16 cellular contexts compared by ENCODE assay signal in genomic region chr5:177440211-177440989, GRCh38. TPM values are rescaled to one million over a fixed set of nuclear protein-coding genes. Genes with fewer than 3 reads are reported as not detected.
DNase-seq lines count a peak whose midpoint lies in the region; ATAC-seq, FAIRE-seq and TF ChIP-seq lines count a peak whose summit lies in the region.
"Had no signal": no experiment of that assay in that cellular context is flagged by ENCODE, and none has a peak within 500 bp of the region (broad histone marks: within the 10 kb centered on the region; RNA-seq: fewer than 3 reads in every experiment).

No MANE protein-coding gene starts in this region.

- intact Hi-C loops in GM12878 (cut with micrococcal nuclease; ENCODE audit: unreplicated experiment): no loop called here

- no peaks in the 10 kb centered on the region for H3K27me3 ChIP-seq in GM12878 (replicated peaks in 1 of 2; ENCODE audit: control insufficient read depth in 2 of 2, insufficient read depth in 2 of 2, low read length in 1 of 2)
- H3K27me3 ChIP-seq: neural progenitor cell had no signal

- H3K4me2 ChIP-seq in GM12878 (ENCODE audit: control insufficient read depth, insufficient read depth): no peak overlapping the region
- H3K4me2 ChIP-seq: neural progenitor cell had no signal

- H3K36me3 Mint-ChIP-seq in stimulated activated effector memory CD8-positive, alpha-beta T cell treated with anti-CD3 and anti-CD28 coated beads, Interleukin-12 subunit alpha, Interleukin-12 subunit beta, amount 100 ng/mL, for 72 hours: peaks cover 89% of the 10 kb centered on the region

- H3K9ac ChIP-seq in GM12878 (ENCODE audit: control insufficient read depth, insufficient read depth, low read length): no peak overlapping the region
- H3K9ac ChIP-seq: neural progenitor cell had no signal

- FAIRE-seq in GM12878 (lab: Jason Lieb, UNC): no peak
- FAIRE-seq: A204.1 had no signal

- in situ Hi-C loops in GM12878 (cut with MboI): no loop called here
- in situ Hi-C loops in KBM-7 (cut with MboI; ENCODE audit: low pct_unique_long_range_greater_than_20kb, low sequenced_read_pairs): no loop called here

- no peak overlapping the region for H3K4me3 ChIP-seq in GM12878
- H3K4me3 ChIP-seq: neural progenitor cell had no signal

- no TSS peak for BruUV-seq in GM12878 (replicated peaks; lab: Mats Ljungman, UMichigan)

- RAD21 ChIA-PET in GM12878 (lab: Charles Lee; ENCODE audit: unreplicated experiment): interaction anchor here (1.0 kb wide), 1 partner anchor 9 kb away, joined by 3 read pairs; no protein-coding TSS in a partner anchor

- peaks cover 55% of the 10 kb centered on the region for H3K4me1 Mint-ChIP-seq in stimulated activated effector memory CD8-positive, alpha-beta T cell treated with anti-CD3 and anti-CD28 coated beads, Interleukin-12 subunit alpha, Interleukin-12 subunit beta, amount 100 ng/mL, for 72 hours

- H3K9me3 ChIP-seq in GM12878 (replicated peaks; ENCODE audit: control insufficient read depth, insufficient read depth, low read length): no peaks in the 10 kb centered on the region

- H3K27ac ChIP-seq in GM12878 (ENCODE audit: control insufficient read depth, insufficient read depth): no peak overlapping the region
- H3K27ac ChIP-seq: neural progenitor cell had no signal

- H3K27ac Mint-ChIP-seq in stimulated activated effector memory CD8-positive, alpha-beta T cell treated with anti-CD3 and anti-CD28 coated beads, Interleukin-12 subunit alpha, Interleukin-12 subunit beta, amount 100 ng/mL, for 72 hours: peak overlapping the region; percentile 90
- H3K27ac Mint-ChIP-seq: neural progenitor cell had no signal

- POLR2A ChIA-PET in GM12878 (lab: Charles Lee): interaction anchor here (0.6 to 2.4 kb wide), 7 partner anchors 10 to 37 kb away, joined by 3 to 7 read pairs (median 4); no protein-coding TSS in a partner anchor

- no peaks in the 10 kb centered on the region for H4K20me1 ChIP-seq in GM12878 (ENCODE audit: control insufficient read depth, insufficient read depth)

- ATAC-seq in GM12878 (no peak), GM21526 (IDR thresholded peaks at IDR 0.05; ENCODE audit: low FRiP score, unreplicated experiment) (no peak)
- ATAC-seq in stimulated activated effector memory CD8-positive, alpha-beta T cell treated with anti-CD3 and anti-CD28 coated beads, Interleukin-12 subunit alpha, Interleukin-12 subunit beta, amount 100 ng/mL, for 72 hours: peak; percentile 83

- no peak for TF ChIP-seq RAD21 in GM12878 (IDR thresholded peaks at IDR 0.05; ENCODE audit: insufficient read depth, low read depth, low read length)

- no peak overlapping the region for H2AFZ ChIP-seq in GM12878 (ENCODE audit: control insufficient read depth, low read depth, low read length)
- H2AFZ ChIP-seq: neural progenitor cell had no signal

- peaks cover 17% of the 10 kb centered on the region for H3K4me1 ChIP-seq in GM12878 (ENCODE audit: control insufficient read depth, insufficient read depth, low read length)
- H3K4me1 ChIP-seq: neural progenitor cell had no signal

- H3K4me3 Mint-ChIP-seq in stimulated activated effector memory CD8-positive, alpha-beta T cell treated with anti-CD3 and anti-CD28 coated beads, Interleukin-12 subunit alpha, Interleukin-12 subunit beta, amount 100 ng/mL, for 72 hours: peak overlapping the region; percentile 53
- H3K4me3 Mint-ChIP-seq: neural progenitor cell had no signal

- WGBS in GM12878 (ENCODE audit: insufficient coverage, insufficient replicate concordance, low lambda C conversion rate, missing lambda C conversion rate): 91% methylated on average over 24 of the region's 24 CpGs

- no peaks in the 10 kb centered on the region for H3K9me3 Mint-ChIP-seq in stimulated activated effector memory CD8-positive, alpha-beta T cell treated with anti-CD3 and anti-CD28 coated beads, Interleukin-12 subunit alpha, Interleukin-12 subunit beta, amount 100 ng/mL, for 72 hours
- H3K9me3 Mint-ChIP-seq: neural progenitor cell had no signal

- CTCF ChIA-PET in GM12878 (lab: Yijun Ruan, JAX): interaction anchor here (1.2 kb wide), 1 partner anchor 36 kb away, joined by 6 read pairs; no protein-coding TSS in a partner anchor

- peak; percentile 45; the same call in 1 of the 2 replicates for TF ChIP-seq POLR2A in GM12878 (IDR thresholded peaks at IDR 0.05; ENCODE audit: low read depth, low read length)

- H3K79me2 ChIP-seq in GM12878 (ENCODE audit: control insufficient read depth, insufficient read depth, low read length): no peaks in the 10 kb centered on the region

- TF ChIP-seq EP300 in GM12878 (IDR thresholded peaks at IDR 0.05; ENCODE audit: borderline replicate concordance in 1 of 2, control insufficient read depth in 1 of 2, low read depth in 2 of 2, low read length in 2 of 2): no peak

- H3K36me3 ChIP-seq in GM12878 (ENCODE audit: control insufficient read depth in 2 of 2, insufficient read depth in 2 of 2, low read length in 1 of 2): peaks cover 22 to 31% of the 10 kb centered on the region in 2 experiments
- H3K36me3 ChIP-seq: neural progenitor cell had no signal

- DNase-seq in DMS 273 (lab: John Stamatoyannopoulos, UW; ENCODE audit: unreplicated experiment): peak; percentile 74
- DNase-seq in DMS 273 treated with DMSO at 0.1 percent for 48 hours (lab: John Stamatoyannopoulos, UW): no peak
- peak; percentile 34 for DNase-seq in activated CD4-positive, CD25-positive, alpha-beta regulatory T cell treated with anti-CD3 and anti-CD28 coated beads, Interleukin-2, amount 50 U/mL, for 72 hours
- no peak for DNase-seq in GM12878 (ENCODE audit: low read depth, low spot score)
- peak; percentile 6 to 48 for DNase-seq in stimulated activated effector memory CD8-positive, alpha-beta T cell treated with anti-CD3 and anti-CD28 coated beads, Interleukin-12 subunit alpha, Interleukin-12 subunit beta, amount 100 ng/mL, for 72 hours (ENCODE audit: low spot score in 2 of 2)
- no peak for DNase-seq in KBM-7
- no peak for DNase-seq in NCI-H526 (lab: John Stamatoyannopoulos, UW)
- DNase-seq: activated gamma-delta T cell treated with Interleukin-2 at 50 U/mL for 16 hours, cortex of kidney, DMS79, NCI-H1417 had no signal

- TF ChIP-seq CTCF in GM12878 (IDR thresholded peaks at IDR 0.05 in 2 of 3, conservative IDR thresholded peaks at IDR 0.05 in 1 of 3; ENCODE audit: control insufficient read depth in 2 of 3, extremely low read depth in 1 of 3, insufficient read depth in 1 of 3, low read depth in 3 of 3, low read length in 3 of 3): no peak

- SMC1A ChIA-PET in GM12878 (lab: Charles Lee; ENCODE audit: uncharacterized antibody, unreplicated experiment): interaction anchor here (7.4 kb wide), 1 partner anchor 9 kb away, joined by 73 read pairs; no protein-coding TSS in a partner anchor

RNA-seq across cellular contexts. Expression of gene PRR7, which starts 6.2 kb away (rescaled TPM):
- 20.9 and 22.0 TPM in 2 replicates for total RNA-seq in GM12878 (2013; cell fraction: nucleolus; rRNA removed)
- total RNA-seq in GM12878 (2014; rRNA removed) (12.0 and 15.3 TPM in 2 replicates), GM12878 (2014; rRNA removed; fragmentation: Illumina TruSeq; extraction: Trizol) (0.40 and 0.60 TPM in 2 replicates), GM12878 (2021) (15.7 and 15.9 TPM in 2 replicates)
- 0.67 TPM for polyA plus RNA-seq in GM12878 (2011; ENCODE audit: low read depth)
- polyA plus RNA-seq in GM12878 (2011; rRNA removed) (0.89 and 3.9 TPM in 2 replicates), GM12878 (2014; fragmentation: Illumina TruSeq; extraction: Trizol) (0.09 TPM in 1 of 2 replicates, not detected in the other), GM12878 (2014; fragmentation: Nextera tagmentation; extraction: Ambion mirVana) (not detected), GM12878 (2014; rRNA removed) (18.8 and 21.0 TPM in 2 replicates), GM12878 (2016; fragmentation: Nextera tagmentation; extraction: Ambion mirVana) (1 to 10 TPM; 4.6 TPM)
- polyA plus RNA-seq in GM12878 (2011; cell fraction: cytosol; rRNA removed): 13.3 and 32.6 TPM in 2 replicates
- polyA plus RNA-seq in GM12878 (2011; cell fraction: nucleus; rRNA removed): 26.2 and 34.2 TPM in 2 replicates
- 5.0 and 10.6 TPM in 2 replicates for polyA plus RNA-seq in GM12878 (2012)
- polyA minus RNA-seq in GM12878 (2011; rRNA and poly(A)+ RNA removed): 0.44 and 2.4 TPM in 2 replicates
- 5.6 and 7.6 TPM in 2 replicates for polyA minus RNA-seq in GM12878 (2011; cell fraction: cytosol; rRNA and poly(A)+ RNA removed)
- 6.2 and 11.8 TPM in 2 replicates for polyA minus RNA-seq in GM12878 (2011; cell fraction: nucleus; rRNA and poly(A)+ RNA removed)

RNA-seq across cellular contexts. Expression of gene GRK6, which starts 13.9 kb away (rescaled TPM):
- 126 and 167 TPM in 2 replicates for total RNA-seq in GM12878 (2013; cell fraction: nucleolus; rRNA removed)
- total RNA-seq in GM12878 (2014; rRNA removed): 82.3 and 90.7 TPM in 2 replicates
- 43.6 and 46.7 TPM in 2 replicates for total RNA-seq in GM12878 (2014; rRNA removed; fragmentation: Illumina TruSeq; extraction: Trizol)
- 118 and 124 TPM in 2 replicates for total RNA-seq in GM12878 (2021)
- 16.1 TPM for polyA plus RNA-seq in GM12878 (2011; ENCODE audit: low read depth)
- polyA plus RNA-seq in GM12878 (2011; rRNA removed): 28.1 and 38.1 TPM in 2 replicates
- 63.7 and 70.0 TPM in 2 replicates for polyA plus RNA-seq in GM12878 (2011; cell fraction: cytosol; rRNA removed)
- polyA plus RNA-seq in GM12878 (2011; cell fraction: nucleus; rRNA removed): 103 and 138 TPM in 2 replicates
- 45.5 and 47.2 TPM in 2 replicates for polyA plus RNA-seq in GM12878 (2012)
- polyA plus RNA-seq in GM12878 (2014; fragmentation: Illumina TruSeq; extraction: Trizol): 8.6 and 31.1 TPM in 2 replicates
- polyA plus RNA-seq in GM12878 (2014; fragmentation: Nextera tagmentation; extraction: Ambion mirVana): 1 to 10 TPM in 1 of 2 experiments, under 1 TPM in 1; 0.79 to 2.6 TPM
- 78.2 and 85.5 TPM in 2 replicates for polyA plus RNA-seq in GM12878 (2014; rRNA removed)
- 10 to 100 TPM; 13.5 to 45.1 TPM for polyA plus RNA-seq in GM12878 (2016; fragmentation: Nextera tagmentation; extraction: Ambion mirVana)
- 43.4 and 59.9 TPM in 2 replicates for polyA minus RNA-seq in GM12878 (2011; rRNA and poly(A)+ RNA removed)
- 25.1 and 27.3 TPM in 2 replicates for polyA minus RNA-seq in GM12878 (2011; cell fraction: cytosol; rRNA and poly(A)+ RNA removed)
- polyA minus RNA-seq in GM12878 (2011; cell fraction: nucleus; rRNA and poly(A)+ RNA removed): 71.0 and 116 TPM in 2 replicates

RNA-seq across cellular contexts. Expression of gene F12, which starts 31.0 kb away (rescaled TPM):
- 4.6 and 6.3 TPM in 2 replicates for total RNA-seq in GM12878 (2013; cell fraction: nucleolus; rRNA removed)
- total RNA-seq in GM12878 (2014; rRNA removed) (6.9 and 7.1 TPM in 2 replicates), GM12878 (2014; rRNA removed; fragmentation: Illumina TruSeq; extraction: Trizol) (0.49 and 0.74 TPM in 2 replicates), GM12878 (2021) (5.8 and 7.1 TPM in 2 replicates)
- polyA plus RNA-seq in GM12878 (2011; ENCODE audit: low read depth): 2.0 TPM
- polyA plus RNA-seq in GM12878 (2011; rRNA removed) (2.3 and 5.2 TPM in 2 replicates), GM12878 (2014; fragmentation: Illumina TruSeq; extraction: Trizol) (0.25 and 0.82 TPM in 2 replicates), GM12878 (2014; fragmentation: Nextera tagmentation; extraction: Ambion mirVana) (under 1 TPM; 0.50 to 0.82 TPM), GM12878 (2014; rRNA removed) (5.9 and 9.9 TPM in 2 replicates), GM12878 (2016; fragmentation: Nextera tagmentation; extraction: Ambion mirVana) (10 to 100 TPM in 1 of 2 experiments, 1 to 10 TPM in 1; 9.7 to 11.3 TPM)
- 6.7 and 11.9 TPM in 2 replicates for polyA plus RNA-seq in GM12878 (2011; cell fraction: cytosol; rRNA removed)
- polyA plus RNA-seq in GM12878 (2011; cell fraction: nucleus; rRNA removed): 14.0 and 14.8 TPM in 2 replicates
- 3.0 and 4.4 TPM in 2 replicates for polyA plus RNA-seq in GM12878 (2012)
- polyA minus RNA-seq in GM12878 (2011; rRNA and poly(A)+ RNA removed): 1.8 and 3.0 TPM in 2 replicates
- 2.9 and 7.5 TPM in 2 replicates for polyA minus RNA-seq in GM12878 (2011; cell fraction: cytosol; rRNA and poly(A)+ RNA removed)
- polyA minus RNA-seq in GM12878 (2011; cell fraction: nucleus; rRNA and poly(A)+ RNA removed): 2.9 and 3.5 TPM in 2 replicates

RNA-seq across cellular contexts. Expression of gene DBN1, which starts 33.0 kb away (rescaled TPM):
- total RNA-seq in GM12878 (2013; cell fraction: nucleolus; rRNA removed): 33.1 and 35.4 TPM in 2 replicates
- total RNA-seq in GM12878 (2014; rRNA removed): 36.0 and 42.0 TPM in 2 replicates
- 16.8 and 19.2 TPM in 2 replicates for total RNA-seq in GM12878 (2014; rRNA removed; fragmentation: Illumina TruSeq; extraction: Trizol)
- 75.4 and 81.0 TPM in 2 replicates for total RNA-seq in GM12878 (2021)
- polyA plus RNA-seq in GM12878 (2011; ENCODE audit: low read depth): 8.1 TPM
- 10.0 and 14.1 TPM in 2 replicates for polyA plus RNA-seq in GM12878 (2011; rRNA removed)
- polyA plus RNA-seq in GM12878 (2011; cell fraction: cytosol; rRNA removed): 12.3 and 18.9 TPM in 2 replicates
- 53.4 and 220 TPM in 2 replicates for polyA plus RNA-seq in GM12878 (2011; cell fraction: nucleus; rRNA removed)
- polyA plus RNA-seq in GM12878 (2012): 13.9 and 24.5 TPM in 2 replicates
- polyA plus RNA-seq in GM12878 (2014; fragmentation: Illumina TruSeq; extraction: Trizol): 3.2 and 15.9 TPM in 2 replicates
- under 1 TPM; 0.18 to 0.62 TPM for polyA plus RNA-seq in GM12878 (2014; fragmentation: Nextera tagmentation; extraction: Ambion mirVana)
- polyA plus RNA-seq in GM12878 (2014; rRNA removed): 49.0 and 58.5 TPM in 2 replicates
- polyA plus RNA-seq in GM12878 (2016; fragmentation: Nextera tagmentation; extraction: Ambion mirVana): 10 to 100 TPM; 36.5 to 38.0 TPM
- 12.5 and 16.2 TPM in 2 replicates for polyA minus RNA-seq in GM12878 (2011; rRNA and poly(A)+ RNA removed)
- 13.1 and 13.9 TPM in 2 replicates for polyA minus RNA-seq in GM12878 (2011; cell fraction: cytosol; rRNA and poly(A)+ RNA removed)
- 11.1 and 35.8 TPM in 2 replicates for polyA minus RNA-seq in GM12878 (2011; cell fraction: nucleus; rRNA and poly(A)+ RNA removed)

RNA-seq across cellular contexts. Expression of gene PFN3, which starts 39.9 kb away (rescaled TPM):
- 2.1 TPM in 1 of 2 replicates, not detected in the other for total RNA-seq in GM12878 (2013; cell fraction: nucleolus; rRNA removed)
- total RNA-seq in GM12878 (2014; rRNA removed): not detected in 2 replicates
- total RNA-seq in GM12878 (2014; rRNA removed; fragmentation: Illumina TruSeq; extraction: Trizol): not detected in 2 replicates
- total RNA-seq in GM12878 (2021): not detected in 2 replicates
- not detected for polyA plus RNA-seq in GM12878 (2011; ENCODE audit: low read depth)
- not detected in 2 replicates for polyA plus RNA-seq in GM12878 (2011; rRNA removed)
- not detected in 2 replicates for polyA plus RNA-seq in GM12878 (2011; cell fraction: cytosol; rRNA removed)
- not detected in 2 replicates for polyA plus RNA-seq in GM12878 (2011; cell fraction: nucleus; rRNA removed)
- polyA plus RNA-seq in GM12878 (2012): not detected in 2 replicates
- polyA plus RNA-seq in GM12878 (2014; fragmentation: Illumina TruSeq; extraction: Trizol): not detected in 2 replicates
- polyA plus RNA-seq in GM12878 (2014; fragmentation: Nextera tagmentation; extraction: Ambion mirVana): not detected
- not detected in 2 replicates for polyA plus RNA-seq in GM12878 (2014; rRNA removed)
- polyA plus RNA-seq in GM12878 (2016; fragmentation: Nextera tagmentation; extraction: Ambion mirVana): not detected
- polyA minus RNA-seq in GM12878 (2011; rRNA and poly(A)+ RNA removed): not detected in 2 replicates
- polyA minus RNA-seq in GM12878 (2011; cell fraction: cytosol; rRNA and poly(A)+ RNA removed): not detected in 2 replicates
- not detected in 2 replicates for polyA minus RNA-seq in GM12878 (2011; cell fraction: nucleus; rRNA and poly(A)+ RNA removed)
- total RNA-seq: fibroblast of villous mesenchyme, subcutaneous adipose tissue had no signal

Comparison
In these comparisons a context has a peak if more than half of its experiments do, and no peak if none do; other contexts are left out.
1. DNase-seq: peak in DMS 273 (single experiment), activated CD4-positive, CD25-positive, alpha-beta regulatory T cell treated with anti-CD3 and anti-CD28 coated beads, Interleukin-2, amount 50 U/mL, for 72 hours (single experiment) and stimulated activated effector memory CD8-positive, alpha-beta T cell treated with anti-CD3 and anti-CD28 coated beads, Interleukin-12 subunit alpha, Interleukin-12 subunit beta, amount 100 ng/mL, for 72 hours (2 of 2); none in DMS 273 treated with DMSO at 0.1 percent for 48 hours (single experiment), GM12878 (single experiment), KBM-7 (single experiment) and NCI-H526 (0 of 2).